ENCODE assay signal across 21 cellular contexts in the genomic region with DNA sequence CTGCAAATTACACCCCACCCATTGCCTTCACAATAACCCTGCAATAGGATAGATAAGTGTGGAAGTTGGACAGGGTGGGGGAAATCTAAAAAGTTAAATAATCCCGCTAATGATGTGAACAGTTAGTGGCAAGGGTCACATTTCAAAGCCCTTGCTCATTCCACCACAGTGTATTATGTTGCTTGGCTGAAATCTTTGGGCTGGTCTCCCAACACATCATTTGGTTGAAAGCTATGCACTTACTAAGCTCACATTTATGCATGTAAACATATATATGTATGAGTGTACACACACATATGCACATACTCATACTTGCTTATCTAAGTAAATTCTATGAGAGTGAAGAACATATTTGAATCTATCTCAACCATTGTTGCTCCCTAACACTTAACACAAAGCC.
DNase-seq lines count a peak whose midpoint lies in the region; ATAC-seq, FAIRE-seq and TF ChIP-seq lines count a peak whose summit lies in the region.
"Had no signal": no experiment of that assay in that cellular context is flagged by ENCODE, and none has a peak within 500 bp of the region (broad histone marks: within the 10 kb centered on the region; RNA-seq: fewer than 3 reads in every experiment).

No MANE protein-coding gene starts in this region.

- no peak for TF ChIP-seq POLR2A in H54 (IDR thresholded peaks at IDR 0.05; ENCODE audit: low read depth, low read length)

- ATAC-seq in foreskin keratinocyte (peak; percentile 43), GM18870 (IDR thresholded peaks at IDR 0.05; ENCODE audit: unreplicated experiment) (no peak)
- ATAC-seq: right cardiac atrium; SK-N-SH treated with all-trans-retinoic acid at 6 μM for 48 hours; stimulated activated naive CD8-positive, alpha-beta T cell treated with anti-CD3 and anti-CD28 coated beads, Interleukin-15, amount 100 ng/mL, for 72 hours; upper lobe of right lung had no signal

- TF ChIP-seq CTCF in AG04449 (IDR thresholded peaks at IDR 0.05; ENCODE audit: insufficient read depth, low read length, missing control alignments) (no peak), astrocyte of the spinal cord (IDR thresholded peaks at IDR 0.05; ENCODE audit: low read depth, low read length) (no peak), foreskin keratinocyte (conservative IDR thresholded peaks at IDR 0.05) (no peak)

- no peaks in the 10 kb centered on the region for H3K4me1 ChIP-seq in foreskin keratinocyte
- H3K4me1 ChIP-seq: Caco-2, upper lobe of right lung had no signal

- DNase-seq in AG04449 (ENCODE audit: low read depth, low spot score) = peak; percentile 88
- DNase-seq in HS-27A (ENCODE audit: low read depth) = peak; percentile 87
- DNase-seq in astrocyte of the spinal cord (ENCODE audit: low read depth, low spot score) = peak; percentile 92
- peak; percentile 26 to 68 for DNase-seq in foreskin keratinocyte
- DNase-seq in ACHN = no peak
- no peak for DNase-seq in H54 (ENCODE audit: insufficient read length, low spot score)
- no peak for DNase-seq in A172 (ENCODE audit: low spot score)
- DNase-seq: activated CD4-positive, alpha-beta T cell treated with anti-CD3 and anti-CD28 coated beads, Interleukin-2, amount 10 ng/mL, durations not matched to agents 24 days and 14 days; activated gamma-delta T cell treated with Interleukin-2 at 50 U/mL for 16 hours; anterior cingulate cortex; Caco-2; GF-D8; hippocampal formation; PC-9; right cardiac atrium; stimulated activated naive CD8-positive, alpha-beta T cell treated with anti-CD3 and anti-CD28 coated beads, Interleukin-15, amount 100 ng/mL, for 72 hours; upper lobe of right lung had no signal

- no peak for FAIRE-seq in H54 (lab: Jason Lieb, UNC)
- FAIRE-seq: A204.1 had no signal

- H3K27me3 ChIP-seq in foreskin keratinocyte = no peaks in the 10 kb centered on the region
- H3K27me3 ChIP-seq: upper lobe of right lung had no signal

- in situ Hi-C loops in astrocyte of the spinal cord (cut with HindIII; ENCODE audit: low sequenced_read_pairs) = no loop called here
- in situ Hi-C loops in ACHN (cut with HindIII; ENCODE audit: low pct_ligation_motif_present, low pct_unique_long_range_greater_than_20kb, low sequenced_read_pairs) = no loop called here

- CTCF ChIA-PET in AG04449 (lab: Yijun Ruan, JAX) = interaction anchor here (0.7 to 1.5 kb wide), 5 partner anchors 10 to 213 kb away, joined by 3 to 5 read pairs (median 3); no protein-coding TSS in a partner anchor

- no peak overlapping the region for H3K27ac ChIP-seq in foreskin keratinocyte
- H3K27ac ChIP-seq: coronary artery, PC-9, upper lobe of right lung had no signal

- H3K4me3 ChIP-seq in AG04449 (ENCODE audit: low read depth, low read length) = no peak overlapping the region
- no peak overlapping the region for H3K4me3 ChIP-seq in astrocyte of the spinal cord (ENCODE audit: low read depth, low read length)
- H3K4me3 ChIP-seq: coronary artery, PC-9, upper lobe of right lung had no signal

- POLR2A ChIA-PET in AG04449 (lab: Yijun Ruan, JAX) = interaction anchor here (1.0 kb wide), 1 partner anchor 152 kb away, joined by 7 read pairs; no protein-coding TSS in a partner anchor

Comparison
In these comparisons a context has a peak if more than half of its experiments do, and no peak if none do; other contexts are left out.
1. DNase-seq: peak in AG04449 (single experiment), HS-27A (single experiment), astrocyte of the spinal cord (single experiment) and foreskin keratinocyte (2 of 2); none in ACHN (single experiment), H54 (single experiment) and A172 (single experiment).